Comparison of ENCODE assay signal across 8 cellular contexts in genomic region chr5:80654391-80655230, GRCh38. TPM values are rescaled to one million over a fixed set of nuclear protein-coding genes. Genes with fewer than 3 reads are reported as not detected.
DNase-seq lines count a peak whose midpoint lies in the region; ATAC-seq and TF ChIP-seq lines count a peak whose summit lies in the region.

DHFR (minus strand) TSS chr5:80654983; CDS start chr5:80654489, 494 bp downstream.
MSH3 (plus strand) TSS chr5:80654652; CDS start chr5:80654728, 76 bp downstream.

- peak within 1 kb of the TSS; percentile 94 for H3K4me3 Mint-ChIP-seq in activated CD4-positive, alpha-beta T cell treated with anti-CD3 and anti-CD28 coated beads for 36 hours

- peak; percentile 99 for DNase-seq in AG20443 (ENCODE audit: low spot score)
- DNase-seq in NCI-H524 (lab: John Stamatoyannopoulos, UW), result peak; percentile 89 to 93
- DNase-seq in activated CD4-positive, alpha-beta T cell treated with anti-CD3 and anti-CD28 coated beads for 36 hours, result peak; percentile 95
- DNase-seq in choroid plexus epithelial cell (ENCODE audit: low read depth), result peak; percentile 91
- DNase-seq in kidney glomerular epithelial cell (lab: John Stamatoyannopoulos, UW), result peak; percentile 92
- peak; percentile 84 to 86 for DNase-seq in stimulated activated CD4-positive, alpha-beta T cell treated with anti-CD3 and anti-CD28 coated beads, Interleukin-15, amount 100 ng/mL, for 48 hours (ENCODE audit: low read depth in 2 of 2)

- CTCF ChIA-PET in activated CD4-positive, alpha-beta T cell treated with anti-CD3 and anti-CD28 coated beads for 36 hours (lab: Charles Lee), result interaction anchor here (2.7 kb wide), 2 partner anchors 15 to 18 kb away, joined by 10 read pairs; no protein-coding TSS in a partner anchor

- H3K27ac Mint-ChIP-seq in activated CD4-positive, alpha-beta T cell treated with anti-CD3 and anti-CD28 coated beads for 36 hours, result peak within 1 kb of the TSS; percentile 99

- no peaks in the 10 kb centered on the region for H3K9me3 Mint-ChIP-seq in activated CD4-positive, alpha-beta T cell treated with anti-CD3 and anti-CD28 coated beads for 36 hours (ENCODE audit: low read depth)

- peak; percentile 23 for ATAC-seq in HG03439 (IDR thresholded peaks at IDR 0.05; ENCODE audit: unreplicated experiment)
- peak; percentile 69 for ATAC-seq in activated CD4-positive, alpha-beta T cell treated with anti-CD3 and anti-CD28 coated beads for 36 hours

- peaks cover 21% of the 10 kb centered on the region for H3K4me1 Mint-ChIP-seq in activated CD4-positive, alpha-beta T cell treated with anti-CD3 and anti-CD28 coated beads for 36 hours

- POLR2A ChIA-PET in activated CD4-positive, alpha-beta T cell treated with anti-CD3 and anti-CD28 coated beads for 36 hours (lab: Charles Lee), result interaction anchor here (0.5 to 0.6 kb wide), 2 partner anchors 205 to 762 kb away, joined by 3 read pairs; no protein-coding TSS in a partner anchor

- H3K27me3 Mint-ChIP-seq in activated CD4-positive, alpha-beta T cell treated with anti-CD3 and anti-CD28 coated beads for 36 hours, result no peaks in the 10 kb centered on the region

- H3K4me3 ChIP-seq in choroid plexus epithelial cell (ENCODE audit: low read depth, low read length), result peak within 1 kb of the TSS; percentile 98

- intact Hi-C loops in activated CD4-positive, alpha-beta T cell treated with anti-CD3 and anti-CD28 coated beads for 36 hours (cut with DNase I, micrococcal nuclease), result loop anchor here (1.0 to 10.0 kb wide), 13 partner anchors 166 to 1620 kb away; partner anchors contain the start of genes FAM151B (in 2 of the 2), ZFYVE16 (in 2 of the 2), ATG10 (in 1 of the 2) and MTX3 (in 1 of the 2)

- peaks cover 38% of the 10 kb centered on the region for H3K36me3 Mint-ChIP-seq in activated CD4-positive, alpha-beta T cell treated with anti-CD3 and anti-CD28 coated beads for 36 hours (ENCODE audit: low read depth)

- TF ChIP-seq POLR2A in GM19099 (IDR thresholded peaks at IDR 0.05; ENCODE audit: extremely low read depth, insufficient read length, low read depth), result peak; percentile 82

- TF ChIP-seq CTCF in choroid plexus epithelial cell (conservative IDR thresholded peaks at IDR 0.05; ENCODE audit: low read depth, low read length), result no peak

RNA-seq across cellular contexts. Expression of gene DHFR, which starts in this region (rescaled TPM):
- total RNA-seq in activated CD4-positive, alpha-beta T cell treated with anti-CD3 and anti-CD28 coated beads for 36 hours, result 100 to 1,000 TPM; 105 to 107 TPM

RNA-seq across cellular contexts. Expression of gene MSH3, which starts in this region (rescaled TPM):
- 10 to 100 TPM; 25.6 to 27.1 TPM for total RNA-seq in activated CD4-positive, alpha-beta T cell treated with anti-CD3 and anti-CD28 coated beads for 36 hours

Comparison
In these comparisons a context has a peak if more than half of its experiments do, and no peak if none do; other contexts are left out.
1. Peak in every context shown above with its lines: DNase-seq, ATAC-seq and H3K4me3 ChIP-seq.